ENCODE assay signal across 11 cellular contexts in the genomic region with DNA sequence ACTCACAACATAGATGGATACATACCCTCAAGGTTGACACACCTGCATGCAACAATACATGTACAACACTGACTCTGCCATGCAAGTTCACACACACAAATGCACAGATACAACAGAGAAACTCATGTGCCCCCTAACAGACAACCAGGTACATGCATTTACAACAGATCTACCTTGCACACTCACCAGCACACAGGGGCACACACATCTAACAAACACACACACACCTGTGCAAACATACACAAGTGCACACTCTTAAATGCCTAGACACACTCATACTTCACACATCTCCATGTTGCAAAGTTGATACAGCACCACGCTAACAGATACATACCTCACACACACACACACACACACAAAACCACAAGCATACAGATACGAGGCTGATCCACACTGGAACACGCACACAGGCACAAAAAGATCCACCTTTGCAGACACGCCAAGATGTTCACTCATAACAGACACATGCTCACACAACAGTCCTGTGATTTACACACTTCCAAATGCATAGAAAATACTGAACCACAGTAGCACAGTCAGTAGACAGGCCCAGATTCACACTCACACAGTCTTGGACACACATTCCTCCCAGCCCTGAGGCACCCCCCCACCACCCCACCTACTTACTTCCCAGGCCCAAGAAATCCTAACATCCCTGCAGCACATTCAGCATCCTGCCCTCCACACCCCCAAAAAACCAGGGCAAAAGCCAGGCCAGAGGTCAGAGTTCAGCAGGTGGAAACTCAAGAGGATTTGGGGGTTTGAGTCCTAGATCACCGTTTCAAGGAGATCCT. TPM values are rescaled to one million over a fixed set of nuclear protein-coding genes. Genes with fewer than 3 reads are reported as not detected.
A peak's percentile ranks its signal among the peaks of the same experiment; 100 is the strongest.
DNase-seq lines count a peak whose midpoint lies in the region; ATAC-seq and TF ChIP-seq lines count a peak whose summit lies in the region.
"Had no signal": no experiment of that assay in that cellular context is flagged by ENCODE, and none has a peak within 500 bp of the region (broad histone marks: within the 10 kb centered on the region; RNA-seq: fewer than 3 reads in every experiment).

No MANE protein-coding gene starts in this region.

- peaks cover 5% of the 10 kb centered on the region; the same call in 1 of the 2 replicates for H3K79me2 ChIP-seq in GM23338 (replicated peaks; ENCODE audit: insufficient read depth)

- H3K4me3 Mint-ChIP-seq in GM23338 (peak overlapping the region; percentile 89), memory B cell (peak overlapping the region; percentile 40)
- H3K4me3 Mint-ChIP-seq in activated CD8-positive, alpha-beta T cell treated with anti-CD3 and anti-CD28 coated beads for 36 hours, result peak overlapping the region; percentile 76

- CTCF ChIA-PET in A673 (lab: Charles Lee), result no interaction called here
- CTCF ChIA-PET in activated CD8-positive, alpha-beta T cell treated with anti-CD3 and anti-CD28 coated beads for 36 hours (lab: Charles Lee), result no interaction called here

- TF ChIP-seq CTCF in A673 (conservative IDR thresholded peaks at IDR 0.05; ENCODE audit: low read depth, low read length) (no peak), GM23338 (conservative IDR thresholded peaks at IDR 0.05; ENCODE audit: low read depth in 2 of 2) (no peak)
- TF ChIP-seq CTCF in activated CD8-positive, alpha-beta T cell treated with anti-CD3 and anti-CD28 coated beads for 36 hours (IDR thresholded peaks at IDR 0.05), result no peak

- DNase-seq in A673 (ENCODE audit: low spot score) (no peak), GM23338 (ENCODE audit: low spot score) (no peak), memory B cell (ENCODE audit: low spot score in 2 of 2) (no peak), NCI-H2081 (lab: John Stamatoyannopoulos, UW) (no peak), medulla oblongata (ENCODE audit: extremely low spot score) (no peak)
- no peak for DNase-seq in activated CD8-positive, alpha-beta T cell treated with anti-CD3 and anti-CD28 coated beads for 36 hours
- DNase-seq: DMS 273 treated with DMSO at 0.1 percent for 48 hours had no signal

- peak overlapping the region; percentile 89 for H3K4me2 ChIP-seq in GM23338

- H3K27ac Mint-ChIP-seq in GM23338, result no peak overlapping the region
- H3K27ac Mint-ChIP-seq in activated CD8-positive, alpha-beta T cell treated with anti-CD3 and anti-CD28 coated beads for 36 hours, result peak overlapping the region; percentile 53
- H3K27ac Mint-ChIP-seq in memory B cell, result no peak overlapping the region

- H4K20me1 ChIP-seq in GM23338 (replicated peaks; ENCODE audit: insufficient read depth), result no peaks in the 10 kb centered on the region; the same call in 1 of the 2 replicates

- intact Hi-C loops in A673 (cut with micrococcal nuclease; ENCODE audit: unreplicated experiment), result no loop called here
- intact Hi-C loops in activated CD8-positive, alpha-beta T cell treated with anti-CD3 and anti-CD28 coated beads for 36 hours (cut with micrococcal nuclease), result no loop called here

- no peak for ATAC-seq in GM23338
- ATAC-seq in activated CD8-positive, alpha-beta T cell treated with anti-CD3 and anti-CD28 coated beads for 36 hours, result no peak
- no peak for ATAC-seq in memory B cell (ENCODE audit: low read depth)
- no peak for ATAC-seq in GM18861 (IDR thresholded peaks at IDR 0.05; ENCODE audit: unreplicated experiment)
- no peak for ATAC-seq in HG02610 (IDR thresholded peaks at IDR 0.05; ENCODE audit: unreplicated experiment)

- H3K27me3 Mint-ChIP-seq in GM23338 (ENCODE audit: insufficient read depth, low read depth, poor library complexity) (peaks cover 27% of the 10 kb centered on the region), memory B cell (peaks cover 16% of the 10 kb centered on the region)
- H3K27me3 Mint-ChIP-seq in activated CD8-positive, alpha-beta T cell treated with anti-CD3 and anti-CD28 coated beads for 36 hours, result no peaks in the 10 kb centered on the region

- no peaks in the 10 kb centered on the region; the same call in 2 of the 3 replicates for H3K36me3 Mint-ChIP-seq in GM23338 (ENCODE audit: low read depth)
- no peaks in the 10 kb centered on the region for H3K36me3 Mint-ChIP-seq in activated CD8-positive, alpha-beta T cell treated with anti-CD3 and anti-CD28 coated beads for 36 hours (ENCODE audit: low read depth)
- peaks cover 11% of the 10 kb centered on the region for H3K36me3 Mint-ChIP-seq in memory B cell

- H3K27me3 ChIP-seq in A673 (replicated peaks; ENCODE audit: insufficient read depth, low read depth, low read length, poor library complexity) (no peaks in the 10 kb centered on the region), GM23338 (ENCODE audit: insufficient read depth) (peaks cover 11% of the 10 kb centered on the region; the same call in 1 of the 2 replicates)

- no peaks in the 10 kb centered on the region for H3K9me2 ChIP-seq in GM23338 (ENCODE audit: insufficient read depth)

- 0 out of 2 replicates have a peak, but pooled peaks cover 2% of the 10 kb centered on the region for H3F3A ChIP-seq in GM23338 (replicated peaks; ENCODE audit: low read depth)

- H3K9me3 Mint-ChIP-seq in GM23338, result peaks cover 4% of the 10 kb centered on the region; the same call in 1 of the 3 replicates
- no peaks in the 10 kb centered on the region for H3K9me3 Mint-ChIP-seq in activated CD8-positive, alpha-beta T cell treated with anti-CD3 and anti-CD28 coated beads for 36 hours
- no peaks in the 10 kb centered on the region for H3K9me3 Mint-ChIP-seq in memory B cell

- H3K36me3 ChIP-seq in A673 (ENCODE audit: insufficient read depth, low read length, poor library complexity, severe bottlenecking), result no peaks in the 10 kb centered on the region
- H3K36me3 ChIP-seq in GM23338 (ENCODE audit: insufficient read depth), result no peaks in the 10 kb centered on the region

- H3K4me1 ChIP-seq in A673 (ENCODE audit: insufficient read depth, low read length, poor library complexity, severe bottlenecking), result peaks cover 9% of the 10 kb centered on the region
- peaks cover 7% of the 10 kb centered on the region for H3K4me1 ChIP-seq in GM23338 (ENCODE audit: insufficient read depth)

- peak overlapping the region; percentile 78 for H3K4me3 ChIP-seq in A673 (ENCODE audit: low read depth, low read length, poor library complexity, severe bottlenecking)
- H3K4me3 ChIP-seq in GM23338, result peak overlapping the region; percentile 83

- POLR2A ChIA-PET in A673 (lab: Charles Lee; ENCODE audit: low non-redundant PET), result no interaction called here
- POLR2A ChIA-PET in activated CD8-positive, alpha-beta T cell treated with anti-CD3 and anti-CD28 coated beads for 36 hours (lab: Charles Lee), result no interaction called here

- 0 out of 2 replicates have a peak overlapping the region, but pooled peaks have one; percentile 32 for H2AFZ ChIP-seq in GM23338

- H3K9me3 ChIP-seq in A673 (ENCODE audit: low read depth, low read length, poor library complexity, severe bottlenecking), result no peaks in the 10 kb centered on the region
- H3K9me3 ChIP-seq: suprapubic skin had no signal

- H3K27ac ChIP-seq in A673 (ENCODE audit: low read depth, low read length, poor library complexity, severe bottlenecking) (no peak overlapping the region), GM23338 (ENCODE audit: low read depth) (no peak overlapping the region)
- H3K27ac ChIP-seq: suprapubic skin had no signal

- no TSS peak for BruUV-seq in A673 (replicated peaks; lab: Mats Ljungman, UMichigan)

- H3K4me1 Mint-ChIP-seq in GM23338, result peaks cover 11% of the 10 kb centered on the region
- H3K4me1 Mint-ChIP-seq in activated CD8-positive, alpha-beta T cell treated with anti-CD3 and anti-CD28 coated beads for 36 hours (ENCODE audit: low read depth), result peaks cover 18% of the 10 kb centered on the region
- peaks cover 20% of the 10 kb centered on the region for H3K4me1 Mint-ChIP-seq in memory B cell

RNA-seq across cellular contexts. Expression of gene LRFN1, which starts 1.4 kb away (rescaled TPM):
- 3.7 and 5.0 TPM in 2 replicates for total RNA-seq in A673 (2021)
- 8.1 and 10.0 TPM in 2 replicates for total RNA-seq in GM23338 (2014; rRNA removed; shearing (Covaris generic))
- 3.2 and 4.1 TPM in 2 replicates for polyA plus RNA-seq in GM23338 (2016; fragmentation: Nextera tagmentation; extraction: Ambion mirVana)
- 1 to 10 TPM; 6.1 to 6.5 TPM for total RNA-seq in activated CD8-positive, alpha-beta T cell treated with anti-CD3 and anti-CD28 coated beads for 36 hours

RNA-seq across cellular contexts. Expression of gene GMFG, which starts 16.5 kb away (rescaled TPM):
- 0.55 TPM in 1 of 2 replicates, not detected in the other for total RNA-seq in A673 (2021)
- total RNA-seq in GM23338 (2014; rRNA removed; shearing (Covaris generic)), result not detected in 2 replicates
- polyA plus RNA-seq in GM23338 (2016; fragmentation: Nextera tagmentation; extraction: Ambion mirVana), result 1.0 and 1.3 TPM in 2 replicates
- total RNA-seq in activated CD8-positive, alpha-beta T cell treated with anti-CD3 and anti-CD28 coated beads for 36 hours, result 100 to 1,000 TPM; 280 to 297 TPM

RNA-seq across cellular contexts. Expression of gene SAMD4B, which starts 22.9 kb away (rescaled TPM):
- total RNA-seq in A673 (2021), result 157 and 168 TPM in 2 replicates
- 124 and 172 TPM in 2 replicates for total RNA-seq in GM23338 (2014; rRNA removed; shearing (Covaris generic))
- polyA plus RNA-seq in GM23338 (2016; fragmentation: Nextera tagmentation; extraction: Ambion mirVana), result 104 and 107 TPM in 2 replicates
- 10 to 100 TPM; 35.5 to 37.1 TPM for total RNA-seq in activated CD8-positive, alpha-beta T cell treated with anti-CD3 and anti-CD28 coated beads for 36 hours

RNA-seq across cellular contexts. Expression of gene IFNL1, which starts 23.1 kb away (rescaled TPM):
- total RNA-seq in A673 (2021), result not detected in 2 replicates
- total RNA-seq in GM23338 (2014; rRNA removed; shearing (Covaris generic)), result not detected in 2 replicates
- polyA plus RNA-seq in GM23338 (2016; fragmentation: Nextera tagmentation; extraction: Ambion mirVana), result not detected in 2 replicates
- not detected for total RNA-seq in activated CD8-positive, alpha-beta T cell treated with anti-CD3 and anti-CD28 coated beads for 36 hours
- total RNA-seq: mesenteric fat pad, suprapubic skin had no signal

RNA-seq across cellular contexts. Expression of gene IFNL2, which starts 51.1 kb away (rescaled TPM):
- total RNA-seq in A673 (2021), result not detected in 2 replicates
- not detected in 2 replicates for total RNA-seq in GM23338 (2014; rRNA removed; shearing (Covaris generic))
- polyA plus RNA-seq in GM23338 (2016; fragmentation: Nextera tagmentation; extraction: Ambion mirVana), result not detected in 2 replicates
- total RNA-seq in activated CD8-positive, alpha-beta T cell treated with anti-CD3 and anti-CD28 coated beads for 36 hours, result not detected
- total RNA-seq: mesenteric fat pad, suprapubic skin had no signal

Comparison
In these comparisons a context has a peak if more than half of its experiments do, and no peak if none do; other contexts are left out.
1. RNA of gene GMFG, which starts 16.5 kb away (total RNA-seq): 280 to 297 TPM in activated CD8-positive, alpha-beta T cell treated with anti-CD3 and anti-CD28 coated beads for 36 hours; 0.55 TPM in A673 and not detected in GM23338; every median in the first group is over 100 times any median in the second.
2. Peak in every context shown above with its lines, with median percentiles within 50 percentile points of each other: H3K4me3 Mint-ChIP-seq.